16 cellular contexts compared by ENCODE assay signal in the genomic region with DNA sequence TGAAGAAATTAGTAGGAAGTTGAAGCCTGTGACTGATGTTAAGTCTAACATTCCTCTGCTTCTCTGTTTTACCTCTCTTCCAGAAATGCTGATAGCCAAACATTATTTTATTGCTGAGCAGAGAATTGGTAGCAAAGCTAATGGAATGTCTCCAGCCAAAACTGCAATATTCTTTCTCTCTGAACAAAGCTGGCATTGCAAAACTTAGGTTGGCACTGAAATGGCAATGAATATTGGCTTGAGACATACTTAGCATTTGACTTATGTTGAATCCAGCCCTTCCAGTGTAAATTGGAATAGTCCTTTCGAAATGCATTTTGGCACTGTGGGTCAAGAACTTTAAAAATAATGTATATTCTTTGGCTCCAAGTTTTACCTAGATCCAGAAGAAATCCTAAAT. TPM values are rescaled to one million over a fixed set of nuclear protein-coding genes. Genes with fewer than 3 reads are reported as not detected.
DNase-seq lines count a peak whose midpoint lies in the region; ATAC-seq and TF ChIP-seq lines count a peak whose summit lies in the region.
"Had no signal": no experiment of that assay in that cellular context is flagged by ENCODE, and none has a peak within 500 bp of the region (broad histone marks: within the 10 kb centered on the region; RNA-seq: fewer than 3 reads in every experiment).

No MANE protein-coding gene starts in this region.

- H3K36me3 Mint-ChIP-seq in MCF 10A (ENCODE audit: insufficient read depth, unreplicated experiment) (peaks cover 61% of the 10 kb centered on the region), T-helper 17 cell (ENCODE audit: low read depth) (peaks cover 6% of the 10 kb centered on the region)

- no peak overlapping the region for H3K27ac ChIP-seq in breast epithelium
- H3K27ac ChIP-seq: HL-60 had no signal

- no peak overlapping the region for H3K4me3 ChIP-seq in breast epithelium

- no peaks in the 10 kb centered on the region for H3K36me3 ChIP-seq in breast epithelium

- H3K9me3 Mint-ChIP-seq in MCF 10A (ENCODE audit: unreplicated experiment): no peaks in the 10 kb centered on the region

- CTCF ChIA-PET in MCF 10A (lab: Yijun Ruan, JAX): interaction anchor here (0.6 to 1.1 kb wide), 4 partner anchors 9 to 936 kb away, joined by 3 to 4 read pairs (median 4); no protein-coding TSS in a partner anchor

- DNase-seq in MCF 10A (ENCODE audit: unreplicated experiment) (peak; percentile 42), breast epithelium (ENCODE audit: low spot score in 2 of 2) (no peak), T-helper 17 cell (no peak), fibroblast of peridontal ligament (ENCODE audit: extremely low read depth) (peak; percentile 61), inferior parietal cortex (ENCODE audit: extremely low spot score) (no peak), KBM-7 (no peak)
- DNase-seq: 8988T; C1 segment of cervical spinal cord; CD4-positive, alpha-beta memory T cell; COR-L47; DMS153; DMS79 treated with DMSO at 0.1 percent for 48 hours; EL had no signal

- no peak for ATAC-seq in T-helper 17 cell
- ATAC-seq in HG02938 (IDR thresholded peaks at IDR 0.05; ENCODE audit: unreplicated experiment): no peak

- no peaks in the 10 kb centered on the region for H3K4me1 ChIP-seq in breast epithelium

- H3K4me3 Mint-ChIP-seq in MCF 10A (ENCODE audit: unreplicated experiment): no peak overlapping the region
- no peak overlapping the region for H3K4me3 Mint-ChIP-seq in T-helper 17 cell
- H3K4me3 Mint-ChIP-seq: B cell; CD4-positive, alpha-beta memory T cell had no signal

- TF ChIP-seq POLR2A in breast epithelium (IDR thresholded peaks at IDR 0.05): no peak

- H3K9me3 ChIP-seq in breast epithelium (no peaks in the 10 kb centered on the region), T-helper 17 cell (ENCODE audit: control insufficient read depth, low read length, poor library complexity, severe bottlenecking) (no peaks in the 10 kb centered on the region)

- H3K27me3 Mint-ChIP-seq in MCF 10A (ENCODE audit: insufficient read depth, unreplicated experiment) (no peaks in the 10 kb centered on the region), T-helper 17 cell (no peaks in the 10 kb centered on the region)
- H3K27me3 Mint-ChIP-seq: B cell; CD4-positive, alpha-beta memory T cell had no signal

- in situ Hi-C loops in KBM-7 (cut with MboI; ENCODE audit: low pct_unique_long_range_greater_than_20kb, low sequenced_read_pairs): no loop called here

- TF ChIP-seq CTCF in MCF 10A (IDR thresholded peaks at IDR 0.05; ENCODE audit: unreplicated experiment) (no peak), breast epithelium (IDR thresholded peaks at IDR 0.05) (no peak)

- H3K4me1 Mint-ChIP-seq in MCF 10A (ENCODE audit: insufficient read depth, unreplicated experiment): peaks cover 35% of the 10 kb centered on the region
- H3K4me1 Mint-ChIP-seq in T-helper 17 cell: peaks cover 21% of the 10 kb centered on the region

- POLR2A ChIA-PET in MCF 10A (lab: Yijun Ruan, JAX): interaction anchor here (0.7 to 4.6 kb wide), 8 partner anchors 9 to 67 kb away, joined by 3 to 70 read pairs (median 4); a partner anchor contains a TSS

- no peaks in the 10 kb centered on the region for H3K27me3 ChIP-seq in breast epithelium

- no TSS peak for BruUV-seq in MCF 10A (replicated peaks; lab: Mats Ljungman, UMichigan)

- H3K27ac Mint-ChIP-seq in MCF 10A (ENCODE audit: low read depth, unreplicated experiment): peak overlapping the region; percentile 50
- peak overlapping the region; percentile 37 for H3K27ac Mint-ChIP-seq in T-helper 17 cell
- H3K27ac Mint-ChIP-seq: B cell had no signal

- intact Hi-C loops in MCF 10A (cut with micrococcal nuclease) (no loop called here), breast epithelium (cut with DNase I; ENCODE audit: low total_unique reads) (no loop called here)

RNA-seq across cellular contexts. Expression of a gene that starts 21.1 kb away (rescaled TPM):
- total RNA-seq in MCF 10A (2022) (78.3 and 97.2 TPM in 2 replicates), breast epithelium (10 to 100 TPM; 26.9 to 38.2 (median 28.5) TPM), T-helper 17 cell (10 to 100 TPM; 23.1 to 24.2 TPM)

RNA-seq across cellular contexts. Expression of a gene that starts 53.0 kb away (rescaled TPM):
- total RNA-seq in MCF 10A (2022) (333 and 339 TPM in 2 replicates), breast epithelium (100 to 1,000 TPM in 2 of 3 donors, 10 to 100 TPM in 1; 91.0 to 122 (median 121) TPM), T-helper 17 cell (10 to 100 TPM; 65.3 to 69.4 TPM)

Comparison
In these comparisons a context has a peak if more than half of its experiments do, and no peak if none do; other contexts are left out.
1. DNase-seq: peak in MCF 10A (single experiment) and fibroblast of peridontal ligament (single experiment); none in breast epithelium (0 of 2), T-helper 17 cell (0 of 3), inferior parietal cortex (single experiment) and KBM-7 (single experiment).